Comparison of ENCODE assay signal across 27 cellular contexts in the genomic region with DNA sequence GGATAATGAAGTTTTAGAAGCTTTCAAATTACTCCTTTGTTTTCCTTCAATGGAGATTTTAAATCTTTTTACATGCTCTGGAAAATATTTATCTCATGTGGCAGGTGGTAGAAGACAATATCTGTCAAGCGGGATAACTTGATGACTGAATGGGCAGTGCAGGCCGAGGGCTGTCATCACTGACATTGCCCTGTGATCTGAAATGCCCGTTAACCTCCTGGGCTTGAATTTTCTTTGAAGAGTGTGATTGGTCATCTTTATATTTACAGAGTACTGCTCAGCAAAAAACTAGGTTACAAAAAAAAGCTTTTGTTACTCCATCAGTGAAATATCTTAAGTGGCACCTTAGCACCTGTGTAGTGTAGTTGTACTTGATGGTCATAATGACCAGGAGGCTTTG.
"Had no signal": no experiment of that assay in that cellular context is flagged by ENCODE, and none has a peak within 500 bp of the region (broad histone marks: within the 10 kb centered on the region; RNA-seq: fewer than 3 reads in every experiment).

No MANE protein-coding gene starts in this region.

- H3K4me1 ChIP-seq: stomach, suprapubic skin, testis, thyroid gland, tibial artery, tibial nerve, transverse colon, upper lobe of left lung, upper lobe of right lung, uterus, vagina had no signal

- H3K36me3 Mint-ChIP-seq: stimulated activated effector memory CD8-positive, alpha-beta T cell treated with anti-CD3 and anti-CD28 coated beads, Interleukin-12 subunit alpha, Interleukin-12 subunit beta, amount 100 ng/mL, for 72 hours; stimulated activated memory B cell treated with anti-CD40 and anti-IgM and Interleukin-4, amounts not matched to agents 10 μg/mL and 1 μg/mL and 100 μg/mL, for 72 hours; stimulated activated naive B cell treated with anti-CD40 and anti-IgM and Interleukin-4, amounts not matched to agents 10 μg/mL and 1 μg/mL and 100 μg/mL, for 72 hours had no signal

- H3K4me3 Mint-ChIP-seq: stimulated activated effector memory CD8-positive, alpha-beta T cell treated with anti-CD3 and anti-CD28 coated beads, Interleukin-12 subunit alpha, Interleukin-12 subunit beta, amount 100 ng/mL, for 72 hours; stimulated activated memory B cell treated with anti-CD40 and anti-IgM and Interleukin-4, amounts not matched to agents 10 μg/mL and 1 μg/mL and 100 μg/mL, for 72 hours; stimulated activated naive B cell treated with anti-CD40 and anti-IgM and Interleukin-4, amounts not matched to agents 10 μg/mL and 1 μg/mL and 100 μg/mL, for 72 hours; stimulated activated naive CD8-positive, alpha-beta T cell treated with anti-CD3 and anti-CD28 coated beads, Interleukin-15, amount 100 ng/mL, for 72 hours; stimulated activated naive CD8-positive, alpha-beta T cell treated with anti-CD3 and anti-CD28 coated beads, Interleukin-15, Interleukin-2, amounts not matched to agents 100 ng/mL and 50 ng/mL, for 24 hours; type B pancreatic cell had no signal

- H3K9me3 Mint-ChIP-seq: stimulated activated effector memory CD8-positive, alpha-beta T cell treated with anti-CD3 and anti-CD28 coated beads, Interleukin-12 subunit alpha, Interleukin-12 subunit beta, amount 100 ng/mL, for 72 hours; stimulated activated memory B cell treated with anti-CD40 and anti-IgM and Interleukin-4, amounts not matched to agents 10 μg/mL and 1 μg/mL and 100 μg/mL, for 72 hours; stimulated activated naive B cell treated with anti-CD40 and anti-IgM and Interleukin-4, amounts not matched to agents 10 μg/mL and 1 μg/mL and 100 μg/mL, for 72 hours; stimulated activated naive CD8-positive, alpha-beta T cell treated with anti-CD3 and anti-CD28 coated beads, Interleukin-15, amount 100 ng/mL, for 72 hours; stimulated activated naive CD8-positive, alpha-beta T cell treated with anti-CD3 and anti-CD28 coated beads, Interleukin-15, Interleukin-2, amounts not matched to agents 100 ng/mL and 50 ng/mL, for 24 hours; type B pancreatic cell had no signal

- H3K4me1 Mint-ChIP-seq: stimulated activated effector memory CD8-positive, alpha-beta T cell treated with anti-CD3 and anti-CD28 coated beads, Interleukin-12 subunit alpha, Interleukin-12 subunit beta, amount 100 ng/mL, for 72 hours; stimulated activated memory B cell treated with anti-CD40 and anti-IgM and Interleukin-4, amounts not matched to agents 10 μg/mL and 1 μg/mL and 100 μg/mL, for 72 hours; stimulated activated naive B cell treated with anti-CD40 and anti-IgM and Interleukin-4, amounts not matched to agents 10 μg/mL and 1 μg/mL and 100 μg/mL, for 72 hours; stimulated activated naive CD8-positive, alpha-beta T cell treated with anti-CD3 and anti-CD28 coated beads, Interleukin-15, amount 100 ng/mL, for 72 hours had no signal

- H3K27ac ChIP-seq: stomach, suprapubic skin, testis, thoracic aorta, thyroid gland, tibial artery, tibial nerve, transverse colon, upper lobe of left lung, upper lobe of right lung, uterus, vagina had no signal

- H3K4me3 ChIP-seq: stomach, suprapubic skin, testis, thoracic aorta, thyroid gland, tibial artery, tibial nerve, transverse colon, upper lobe of left lung, upper lobe of right lung, uterus, vagina had no signal

- ATAC-seq: stimulated activated effector memory CD8-positive, alpha-beta T cell treated with anti-CD3 and anti-CD28 coated beads, Interleukin-12 subunit alpha, Interleukin-12 subunit beta, amount 100 ng/mL, for 72 hours; stimulated activated memory B cell treated with anti-CD40 and anti-IgM and Interleukin-4, amounts not matched to agents 10 μg/mL and 1 μg/mL and 100 μg/mL, for 72 hours; stimulated activated naive B cell treated with anti-CD40 and anti-IgM and Interleukin-4, amounts not matched to agents 10 μg/mL and 1 μg/mL and 100 μg/mL, for 72 hours; stimulated activated naive CD8-positive, alpha-beta T cell treated with anti-CD3 and anti-CD28 coated beads, Interleukin-15, amount 100 ng/mL, for 72 hours; stimulated activated naive CD8-positive, alpha-beta T cell treated with anti-CD3 and anti-CD28 coated beads, Interleukin-15, Interleukin-2, amounts not matched to agents 100 U/mL and 50 U/mL, for 24 hours; upper lobe of right lung had no signal

- H3K36me3 ChIP-seq: stomach, suprapubic skin, thoracic aorta, thyroid gland, tibial artery, tibial nerve, transverse colon, upper lobe of left lung, upper lobe of right lung, uterus, vagina had no signal

- H3K27me3 Mint-ChIP-seq: stimulated activated memory B cell treated with anti-CD40 and anti-IgM and Interleukin-4, amounts not matched to agents 10 μg/mL and 1 μg/mL and 100 μg/mL, for 72 hours; stimulated activated naive CD8-positive, alpha-beta T cell treated with anti-CD3 and anti-CD28 coated beads, Interleukin-15, amount 100 ng/mL, for 72 hours; type B pancreatic cell had no signal

- H3K27me3 ChIP-seq: stomach, suprapubic skin, testis, thyroid gland, tibial artery, tibial nerve, transverse colon, upper lobe of left lung, upper lobe of right lung, uterus, vagina had no signal

- DNase-seq: stimulated activated CD4-positive, alpha-beta T cell treated with anti-CD3 and anti-CD28 coated beads, Interleukin-2, amount 100 ng/mL, for 48 hours; stimulated activated CD4-positive, alpha-beta T cell treated with anti-CD3 and anti-CD28 coated beads, Interleukin-4, amount 100 ng/mL, for 1 hour; stimulated activated CD4-positive, alpha-beta T cell treated with anti-CD3 and anti-CD28 coated beads, Interleukin-4, amount 100 ng/mL, for 24 hours; stimulated activated CD4-positive, alpha-beta T cell treated with anti-CD3 and anti-CD28 coated beads, Interleukin-4, amount 100 ng/mL, for 4 hours; stimulated activated CD8-positive, alpha-beta memory T cell treated with anti-CD3 and anti-CD28 coated beads, Interleukin-4, amount 100 ng/mL, for 48 hours; stimulated activated naive B cell treated with anti-CD40 and anti-IgM and Interleukin-4, amounts not matched to agents 10 μg/mL and 1 μg/mL and 100 μg/mL, for 72 hours; stimulated activated naive CD4-positive, alpha-beta T cell; stimulated activated naive CD4-positive, alpha-beta T cell treated with Interleukin-2 at 50 U/mL for 16 hours; stimulated activated naive CD8-positive, alpha-beta T cell treated with anti-CD3 and anti-CD28 coated beads, Interleukin-15, amount 100 ng/mL, for 72 hours; stimulated activated naive CD8-positive, alpha-beta T cell treated with anti-CD3 and anti-CD28 coated beads, Interleukin-15, Interleukin-2, amounts not matched to agents 100 U/mL and 50 U/mL, for 24 hours; stomach; substantia nigra; testis; thyroid gland; tibial artery; transverse colon; upper lobe of left lung; upper lobe of right lung; uterus had no signal

- H3K27ac Mint-ChIP-seq: stimulated activated effector memory CD8-positive, alpha-beta T cell treated with anti-CD3 and anti-CD28 coated beads, Interleukin-12 subunit alpha, Interleukin-12 subunit beta, amount 100 ng/mL, for 72 hours; stimulated activated memory B cell treated with anti-CD40 and anti-IgM and Interleukin-4, amounts not matched to agents 10 μg/mL and 1 μg/mL and 100 μg/mL, for 72 hours; stimulated activated naive B cell treated with anti-CD40 and anti-IgM and Interleukin-4, amounts not matched to agents 10 μg/mL and 1 μg/mL and 100 μg/mL, for 72 hours; stimulated activated naive CD8-positive, alpha-beta T cell treated with anti-CD3 and anti-CD28 coated beads, Interleukin-15, amount 100 ng/mL, for 72 hours; stimulated activated naive CD8-positive, alpha-beta T cell treated with anti-CD3 and anti-CD28 coated beads, Interleukin-15, Interleukin-2, amounts not matched to agents 100 ng/mL and 50 ng/mL, for 24 hours; type B pancreatic cell had no signal

- H3K9me3 ChIP-seq: stomach, suprapubic skin, testis, thoracic aorta, thyroid gland, tibial artery, tibial nerve, transverse colon, upper lobe of left lung, upper lobe of right lung, uterus, vagina had no signal
